33 cellular contexts compared by ENCODE assay signal in genomic region chr2:177312562-177312961, GRCh38.
"Had no signal": no experiment of that assay in that cellular context is flagged by ENCODE, and none has a peak within 500 bp of the region (broad histone marks: within the 10 kb centered on the region; RNA-seq: fewer than 3 reads in every experiment).

No MANE protein-coding gene starts in this region.

- H3K27me3 Mint-ChIP-seq: activated B cell treated with CpG ODN at 0.5 μM for 24 hours; activated CD8-positive, alpha-beta T cell treated with anti-CD3 and anti-CD28 coated beads for 36 hours; activated naive CD8-positive, alpha-beta T cell; activated T-helper 17 cell treated with anti-CD3 and anti-CD28 coated beads, Interleukin-2, amount 50 U/mL, for 72 hours; central memory CD8-positive, alpha-beta T cell; dendritic cell treated with granulocyte-macrophage colony-stimulating factor and Interleukin-4, amounts not matched to agents 40 ng/mL and 50 ng/mL, for 4 days; T-helper 17 cell had no signal

- H3K9me3 Mint-ChIP-seq: activated T-helper 17 cell treated with anti-CD3 and anti-CD28 coated beads, Interleukin-2, amount 50 U/mL, for 72 hours; central memory CD8-positive, alpha-beta T cell; T-helper 2 cell treated with Interferon-gamma antibody and Interleukin-4, amounts not matched to agents 5 μg/mL and 100 μg/mL, for 36 hours had no signal

- H3K27ac Mint-ChIP-seq: activated B cell treated with CpG ODN at 0.5 μM for 24 hours; activated CD8-positive, alpha-beta T cell treated with anti-CD3 and anti-CD28 coated beads for 36 hours; activated naive CD8-positive, alpha-beta T cell; activated T-helper 17 cell treated with anti-CD3 and anti-CD28 coated beads, Interleukin-2, amount 50 U/mL, for 72 hours; dendritic cell treated with granulocyte-macrophage colony-stimulating factor and Interleukin-4, amounts not matched to agents 40 ng/mL and 50 ng/mL, for 4 days; endodermal cell; T-helper 17 cell; T-helper 2 cell treated with Interferon-gamma antibody and Interleukin-4, amounts not matched to agents 5 μg/mL and 100 μg/mL, for 36 hours had no signal

- FAIRE-seq: astrocyte, bronchial epithelial cell had no signal

- H3K4me3 ChIP-seq: coronary artery, dorsolateral prefrontal cortex, gastroesophageal sphincter had no signal

- ATAC-seq: activated CD4-positive, CD25-positive, alpha-beta regulatory T cell treated with anti-CD3 and anti-CD28 coated beads, Interleukin-2, amount 50 U/mL, for 24 hours; activated CD8-positive, alpha-beta T cell treated with anti-CD3 and anti-CD28 coated beads for 36 hours; activated T-cell treated with anti-CD3 and anti-CD28 coated beads, Interleukin-2, amount 50 U/mL, for 4 hours; activated T-helper 17 cell treated with anti-CD3 and anti-CD28 coated beads, Interleukin-2, amount 50 U/mL, for 72 hours; esophagus mucosa; gastroesophageal sphincter; T-helper 17 cell had no signal

- H3K27ac ChIP-seq: brain microvascular endothelial cell, dorsolateral prefrontal cortex, WERI-Rb-1 had no signal

- H3K27me3 ChIP-seq: brain microvascular endothelial cell, dorsolateral prefrontal cortex, gastroesophageal sphincter had no signal

- H3K9me3 ChIP-seq: gastroesophageal sphincter had no signal

- DNase-seq: activated B cell treated with CpG ODN at 0.5 μM for 24 hours; activated CD4-positive, alpha-beta T cell treated with anti-CD3 and anti-CD28 coated beads for 48 hours; activated CD4-positive, alpha-beta T cell treated with anti-CD3 and anti-CD28 coated beads, Interleukin-2, amount 50 U/mL, for 1 hour; activated CD4-positive, alpha-beta T cell treated with anti-CD3 and anti-CD28 coated beads, Interleukin-2, amount 50 U/mL, for 48 hours; activated CD8-positive, alpha-beta memory T cell treated with anti-CD3 and anti-CD28 coated beads for 24 hours; activated CD8-positive, alpha-beta T cell treated with anti-CD3 and anti-CD28 coated beads for 36 hours; activated effector memory CD4-positive, alpha-beta T cell treated with Interleukin-2 at 50 U/mL for 16 hours; activated gamma-delta T cell treated with Interleukin-2 at 50 U/mL for 16 hours; activated naive CD4-positive, alpha-beta T cell treated with anti-CD3 and anti-CD28 coated beads, Interleukin-2, amount 50 U/mL, for 16 hours; activated naive CD4-positive, alpha-beta T cell treated with Interleukin-2 at 50 U/mL for 16 hours; activated T-cell treated with anti-CD3 and anti-CD28 coated beads, Interleukin-2, amount 50 U/mL, for 4 hours; amniotic stem cell; anterior cingulate cortex; brain microvascular endothelial cell; dorsolateral prefrontal cortex; effector memory CD4-positive, alpha-beta T cell; endodermal cell; foreskin melanocyte; T-helper 1 cell; T-helper 17 cell; T1000; WERI-Rb-1 had no signal

- H3K36me3 ChIP-seq: brain microvascular endothelial cell, gastroesophageal sphincter, WERI-Rb-1 had no signal

- H3K4me1 Mint-ChIP-seq: activated B cell treated with CpG ODN at 0.5 μM for 24 hours had no signal

- H3K4me3 Mint-ChIP-seq: activated B cell treated with CpG ODN at 0.5 μM for 24 hours; activated CD8-positive, alpha-beta T cell treated with anti-CD3 and anti-CD28 coated beads for 36 hours; activated naive CD8-positive, alpha-beta T cell; activated T-cell treated with anti-CD3 and anti-CD28 coated beads, Interleukin-2, amount 50 U/mL, for 4 hours; activated T-helper 17 cell treated with anti-CD3 and anti-CD28 coated beads, Interleukin-2, amount 50 U/mL, for 72 hours; central memory CD8-positive, alpha-beta T cell; dendritic cell treated with granulocyte-macrophage colony-stimulating factor and Interleukin-4, amounts not matched to agents 40 ng/mL and 50 ng/mL, for 4 days; endodermal cell; T-helper 17 cell; T-helper 2 cell treated with Interferon-gamma antibody and Interleukin-4, amounts not matched to agents 5 μg/mL and 100 μg/mL, for 36 hours had no signal
